In the genomic region with DNA sequence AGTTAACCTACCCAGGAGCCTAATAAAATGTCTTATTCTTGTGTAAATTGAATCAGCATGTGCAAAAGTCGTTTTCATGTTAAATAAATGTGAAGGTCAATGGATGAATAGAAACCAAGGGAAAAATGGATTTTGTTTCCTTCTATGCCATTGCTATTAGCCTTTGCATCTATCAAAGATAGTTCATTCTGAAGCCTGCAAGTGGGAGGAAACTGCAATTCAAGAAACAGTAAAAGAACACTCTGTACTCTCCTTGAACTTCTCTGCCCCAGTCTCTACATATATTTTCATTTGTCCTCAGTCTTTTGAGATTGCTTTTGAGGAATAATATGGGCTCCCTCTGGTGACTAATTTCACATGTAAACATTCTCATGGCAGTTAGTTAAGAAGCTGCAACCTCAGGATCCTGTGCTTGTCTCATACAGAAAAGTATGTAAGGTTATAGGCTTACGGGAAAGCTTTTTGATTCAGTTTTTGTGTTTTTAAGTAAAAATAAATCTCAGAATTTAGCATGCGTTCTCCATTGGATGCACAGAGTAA, we compare ENCODE assay signal across 18 cellular contexts.
DNase-seq lines count a peak whose midpoint lies in the region; ATAC-seq and TF ChIP-seq lines count a peak whose summit lies in the region.
"Had no signal": no experiment of that assay in that cellular context is flagged by ENCODE, and none has a peak within 500 bp of the region (broad histone marks: within the 10 kb centered on the region; RNA-seq: fewer than 3 reads in every experiment).

No MANE protein-coding gene starts in this region.

- no peak overlapping the region for H3K4me3 Mint-ChIP-seq in nephron
- H3K4me3 Mint-ChIP-seq: activated T-helper 17 cell treated with anti-CD3 and anti-CD28 coated beads, Interleukin-2, amount 50 U/mL, for 72 hours had no signal

- no peaks in the 10 kb centered on the region for H3K36me3 Mint-ChIP-seq in nephron (ENCODE audit: low read depth)

- H3K4me1 Mint-ChIP-seq in nephron, result peaks cover 17% of the 10 kb centered on the region
- H3K4me1 Mint-ChIP-seq: activated T-helper 17 cell treated with anti-CD3 and anti-CD28 coated beads, Interleukin-2, amount 50 U/mL, for 72 hours had no signal

- no peaks in the 10 kb centered on the region for H3K9me3 Mint-ChIP-seq in nephron

- TF ChIP-seq CTCF in nephron (IDR thresholded peaks at IDR 0.05; ENCODE audit: unreplicated experiment in 3 of 3), result peak in 2 of 3 experiments; percentile 8 to 35

- H3K27ac Mint-ChIP-seq in nephron, result peak overlapping the region; percentile 40 to 98 (median 98)
- H3K27ac Mint-ChIP-seq: activated T-helper 17 cell treated with anti-CD3 and anti-CD28 coated beads, Interleukin-2, amount 50 U/mL, for 72 hours had no signal

- peak; percentile 28 for DNase-seq in HS-5 (ENCODE audit: low read depth)
- peak; percentile 3 for DNase-seq in NCI-H526 treated with DMSO at 0.1 percent for 48 hours (lab: John Stamatoyannopoulos, UW)
- DNase-seq in cerebellar cortex (ENCODE audit: low spot score), result peak; percentile 3
- DNase-seq in NCI-H2171 (lab: John Stamatoyannopoulos, UW), result no peak
- no peak for DNase-seq in NCI-H2107 (lab: John Stamatoyannopoulos, UW)
- DNase-seq: activated CD4-positive, alpha-beta T cell treated with anti-CD3 and anti-CD28 coated beads, Interleukin-2, amount 50 U/mL, for 4 hours; amniotic stem cell; colonic mucosa; EL; NCI-H446 treated with DMSO at 0.1 percent for 48 hours; occipital lobe; stimulated activated naive CD4-positive, alpha-beta T cell; upper lobe of left lung had no signal

- H3K27me3 Mint-ChIP-seq in nephron (ENCODE audit: low read depth), result no peaks in the 10 kb centered on the region
- H3K27me3 Mint-ChIP-seq: activated T-helper 17 cell treated with anti-CD3 and anti-CD28 coated beads, Interleukin-2, amount 50 U/mL, for 72 hours had no signal

- ATAC-seq in HG03139 (IDR thresholded peaks at IDR 0.05; ENCODE audit: unreplicated experiment) (no peak), HG02759 (IDR thresholded peaks at IDR 0.05; ENCODE audit: unreplicated experiment) (no peak)
- ATAC-seq: activated T-helper 17 cell treated with anti-CD3 and anti-CD28 coated beads, Interleukin-2, amount 50 U/mL, for 72 hours; esophagus mucosa had no signal

Comparison
In these comparisons a context has a peak if more than half of its experiments do, and no peak if none do; other contexts are left out.
1. DNase-seq: peak in HS-5 (single experiment), NCI-H526 treated with DMSO at 0.1 percent for 48 hours (single experiment) and cerebellar cortex (single experiment); none in NCI-H2171 (single experiment) and NCI-H2107 (single experiment).